In the genomic region with DNA sequence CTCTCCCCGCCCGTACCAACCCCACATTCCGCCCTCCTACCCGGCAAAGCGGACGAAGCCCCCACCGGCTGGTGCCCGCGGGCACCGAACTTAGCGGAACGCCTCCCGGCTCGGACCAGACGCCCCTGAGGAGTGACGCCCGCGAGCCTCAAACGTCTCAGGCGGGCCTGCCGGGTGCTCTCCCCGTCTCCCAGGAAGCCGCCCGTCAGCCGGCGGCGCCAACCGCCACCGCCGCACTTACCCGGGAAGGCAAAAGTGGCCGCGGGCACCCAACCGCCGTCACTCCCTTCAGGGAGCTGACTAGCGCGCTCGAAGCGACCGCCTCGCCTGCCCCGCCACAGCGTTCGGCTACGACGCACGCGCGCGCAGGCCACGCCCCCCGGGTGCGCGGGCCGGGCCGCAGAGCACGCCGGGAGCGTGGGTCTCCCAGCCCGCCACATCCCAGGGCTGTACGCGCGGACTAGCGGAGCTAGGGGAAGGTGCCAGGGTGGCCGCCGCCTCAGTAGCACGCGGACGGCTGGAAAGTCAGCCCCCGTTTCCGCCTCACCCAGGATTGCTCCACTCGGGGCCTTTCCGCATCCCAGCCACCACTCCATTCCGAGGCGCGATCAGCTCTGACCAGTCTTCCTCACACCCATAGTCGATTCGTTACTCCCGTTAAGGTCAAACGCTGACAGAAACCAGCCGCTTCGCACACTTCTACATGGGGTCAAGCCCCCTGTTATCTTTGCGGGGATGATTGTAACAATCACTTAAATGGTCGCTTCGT, we compare ENCODE assay signal across 8 cellular contexts. TPM values are rescaled to one million over a fixed set of nuclear protein-coding genes. Genes with fewer than 3 reads are reported as not detected.
DNase-seq lines count a peak whose midpoint lies in the region; ATAC-seq and TF ChIP-seq lines count a peak whose summit lies in the region.

A gene (minus strand): TSS at position 346 of the 769 bp plus-strand sequence. CDS start 3,760 bp downstream, outside the sequence.

- H3K9ac ChIP-seq in SU-DHL-6 (ENCODE audit: low read length) (peak within 1 kb of the TSS; percentile 88), parathyroid adenoma (peak within 1 kb of the TSS; percentile 19)

- H3K9me3 Mint-ChIP-seq in HFFc6, result no peaks in the 10 kb centered on the region
- no peaks in the 10 kb centered on the region for H3K9me3 Mint-ChIP-seq in activated naive CD8-positive, alpha-beta T cell treated with anti-CD3 and anti-CD28 coated beads, Interleukin-2, amount 10 ng/mL, durations not matched to agents 7 days and 5 days

- intact Hi-C loops in head of caudate nucleus (cut with DNase I), result no loop called here
- intact Hi-C loops in tibial artery (cut with DNase I; ENCODE audit: low total_unique reads), result no loop called here

- peaks cover 50% of the 10 kb centered on the region for H3K4me1 Mint-ChIP-seq in HFFc6 (ENCODE audit: low read depth)
- peaks cover 49% of the 10 kb centered on the region for H3K4me1 Mint-ChIP-seq in activated naive CD8-positive, alpha-beta T cell treated with anti-CD3 and anti-CD28 coated beads, Interleukin-2, amount 10 ng/mL, durations not matched to agents 7 days and 5 days

- peak; percentile 92 for DNase-seq in GM10266 (ENCODE audit: extremely low spot score)
- peak; percentile 73 for DNase-seq in HFFc6
- DNase-seq in MV-4-11 (lab: John Stamatoyannopoulos, UW), result peak; percentile 83
- DNase-seq in activated naive CD8-positive, alpha-beta T cell treated with anti-CD3 and anti-CD28 coated beads, Interleukin-2, amount 10 ng/mL, durations not matched to agents 7 days and 5 days, result peak; percentile 96
- peak; percentile 34 to 92 (median 82) for DNase-seq in head of caudate nucleus
- peak; percentile 68 to 91 for DNase-seq in tibial artery

- H3K9me3 ChIP-seq in SU-DHL-6 (ENCODE audit: insufficient read depth, low read length) (no peaks in the 10 kb centered on the region), parathyroid adenoma (ENCODE audit: control insufficient read depth, low read length) (no peaks in the 10 kb centered on the region), tibial artery (no peaks in the 10 kb centered on the region)

- H3K27me3 Mint-ChIP-seq in HFFc6 (ENCODE audit: insufficient read depth), result no peaks in the 10 kb centered on the region
- no peaks in the 10 kb centered on the region for H3K27me3 Mint-ChIP-seq in activated naive CD8-positive, alpha-beta T cell treated with anti-CD3 and anti-CD28 coated beads, Interleukin-2, amount 10 ng/mL, durations not matched to agents 7 days and 5 days

- H3K4me2 ChIP-seq in SU-DHL-6 (ENCODE audit: low read depth, low read length, poor library complexity, severe bottlenecking) (peak within 1 kb of the TSS; percentile 66), parathyroid adenoma (ENCODE audit: low read length) (peak within 1 kb of the TSS; percentile 86)

- TF ChIP-seq CTCF in GM10266 (IDR thresholded peaks at IDR 0.05; ENCODE audit: control insufficient read depth, insufficient read depth, low read depth, missing control alignments) (peak; percentile 7), HFFc6 (IDR thresholded peaks at IDR 0.05) (no peak), SU-DHL-6 (IDR thresholded peaks at IDR 0.05; ENCODE audit: insufficient read depth, low read length, poor library complexity, severe bottlenecking) (no peak), parathyroid adenoma (IDR thresholded peaks at IDR 0.05) (no peak), tibial artery (IDR thresholded peaks at IDR 0.05) (peak in 1 of 2 experiments; percentile 17)

- H3K4me1 ChIP-seq in parathyroid adenoma (no peaks in the 10 kb centered on the region), tibial artery (peaks cover 0 to 11% (median 4%) of the 10 kb centered on the region in 4 donors)

- H3K27ac Mint-ChIP-seq in HFFc6, result peak within 1 kb of the TSS; percentile 92
- peak within 1 kb of the TSS; percentile 89 for H3K27ac Mint-ChIP-seq in activated naive CD8-positive, alpha-beta T cell treated with anti-CD3 and anti-CD28 coated beads, Interleukin-2, amount 10 ng/mL, durations not matched to agents 7 days and 5 days

- POLR2A ChIA-PET in activated naive CD8-positive, alpha-beta T cell treated with anti-CD3 and anti-CD28 coated beads, Interleukin-2, amount 10 ng/mL, durations not matched to agents 7 days and 5 days (lab: Charles Lee), result interaction anchor here (0.6 to 6.1 kb wide), 13 partner anchors 12 to 182 kb away, joined by 3 to 77 read pairs (median 4); a partner anchor contains a TSS

- no peaks in the 10 kb centered on the region for H3K9me2 ChIP-seq in SU-DHL-6 (replicated peaks; ENCODE audit: insufficient read depth, low read length)

- H3K4me3 ChIP-seq in SU-DHL-6 (ENCODE audit: insufficient read depth, low read length, poor library complexity, severe bottlenecking) (peak within 1 kb of the TSS; percentile 79), parathyroid adenoma (ENCODE audit: low read depth, low read length) (peak within 1 kb of the TSS; percentile 76), tibial artery (peak within 1 kb of the TSS; percentile 74 to 79)

- H3K27me3 ChIP-seq in SU-DHL-6 (ENCODE audit: low read length), result no peaks in the 10 kb centered on the region
- H3K27me3 ChIP-seq in parathyroid adenoma (ENCODE audit: control insufficient read depth, insufficient read depth, low read length), result no peaks in the 10 kb centered on the region
- H3K27me3 ChIP-seq in tibial artery, result no peaks in the 10 kb centered on the region

- peaks cover 39% of the 10 kb centered on the region for H3K79me2 ChIP-seq in SU-DHL-6 (ENCODE audit: insufficient read depth, low read length)
- H3K79me2 ChIP-seq in parathyroid adenoma, result no peaks in the 10 kb centered on the region

- H4K20me1 ChIP-seq in SU-DHL-6 (ENCODE audit: low read depth, low read length), result no peaks in the 10 kb centered on the region

- H2AFZ ChIP-seq in SU-DHL-6 (ENCODE audit: low read depth, low read length, severe bottlenecking), result peak within 1 kb of the TSS; percentile 85
- peak within 1 kb of the TSS; percentile 93 for H2AFZ ChIP-seq in parathyroid adenoma

- H3K36me3 ChIP-seq in SU-DHL-6 (ENCODE audit: low read length) (no peaks in the 10 kb centered on the region; the same call in 1 of the 2 replicates), parathyroid adenoma (ENCODE audit: control insufficient read depth, insufficient read depth, low read length) (no peaks in the 10 kb centered on the region), tibial artery (no peaks in the 10 kb centered on the region)

- peak within 1 kb of the TSS; percentile 96 for H3K4me3 Mint-ChIP-seq in HFFc6
- peak within 1 kb of the TSS; percentile 81 for H3K4me3 Mint-ChIP-seq in activated naive CD8-positive, alpha-beta T cell treated with anti-CD3 and anti-CD28 coated beads, Interleukin-2, amount 10 ng/mL, durations not matched to agents 7 days and 5 days

- H3F3A ChIP-seq in SU-DHL-6 (ENCODE audit: insufficient read depth), result peaks cover 6% of the 10 kb centered on the region

- H3K27ac ChIP-seq in SU-DHL-6 (ENCODE audit: low read depth, low read length), result peak within 1 kb of the TSS; percentile 70
- H3K27ac ChIP-seq in parathyroid adenoma, result peak within 1 kb of the TSS; percentile 49
- peak within 1 kb of the TSS; percentile 82 to 90 for H3K27ac ChIP-seq in tibial artery

- peak; percentile 94 for ATAC-seq in activated naive CD8-positive, alpha-beta T cell treated with anti-CD3 and anti-CD28 coated beads, Interleukin-2, amount 10 ng/mL, durations not matched to agents 7 days and 5 days (ENCODE audit: low read depth)

- H3K36me3 Mint-ChIP-seq in HFFc6 (ENCODE audit: low read depth), result peaks cover 13% of the 10 kb centered on the region
- peaks cover 2% of the 10 kb centered on the region for H3K36me3 Mint-ChIP-seq in activated naive CD8-positive, alpha-beta T cell treated with anti-CD3 and anti-CD28 coated beads, Interleukin-2, amount 10 ng/mL, durations not matched to agents 7 days and 5 days

RNA-seq across cellular contexts. Expression of the gene that starts here (rescaled TPM):
- total RNA-seq in HFFc6 (2021; fragmentation: NEBNext Ultra II Directional; extraction: Animal tissue kit (Norgen Biotek cat#: 25700)), result 10 to 100 TPM in 5 of 6 experiments, 1 to 10 TPM in 1; 9.0 to 19.4 (median 16.2) TPM
- total RNA-seq in activated naive CD8-positive, alpha-beta T cell treated with anti-CD3 and anti-CD28 coated beads, Interleukin-2, amount 10 ng/mL, durations not matched to agents 7 days and 5 days, result 10 to 100 TPM; 22.2 to 23.0 TPM

Comparison
In these comparisons a context has a peak if more than half of its experiments do, and no peak if none do; other contexts are left out.
1. Peak in every context shown above with its lines: DNase-seq, ATAC-seq, H3K4me3 ChIP-seq and H3K27ac ChIP-seq.